In the genomic region with DNA sequence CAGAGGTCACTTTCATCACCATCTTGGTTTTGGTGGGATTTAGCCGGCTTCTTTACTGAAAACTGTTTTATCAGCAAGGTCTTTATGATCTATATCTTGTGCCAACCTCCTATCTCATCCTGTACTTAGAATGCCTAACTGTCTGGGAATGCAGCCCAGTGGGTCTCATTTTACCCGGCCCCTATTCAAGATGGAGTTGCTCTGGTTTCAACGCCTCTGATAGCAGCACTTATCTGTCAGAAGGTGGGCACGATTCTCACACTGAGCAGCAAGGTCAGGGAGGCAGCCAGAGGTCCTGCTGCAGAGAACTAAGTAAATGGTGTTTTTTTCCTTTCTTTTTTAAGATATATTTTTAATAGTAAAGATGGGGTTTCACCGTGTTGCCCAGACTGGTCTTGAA, we compare ENCODE assay signal across 1 cellular context.
TF ChIP-seq lines count a peak whose summit lies in the region.

No MANE protein-coding gene starts in this region.

TF ChIP-seq in K562, 482 proteins besides CTCF, POLR2A, EP300 and RAD21 (continues in another document):
- no peak for TF ChIP-seq XRCC4 (IDR thresholded peaks at IDR 0.05; ENCODE audit: extremely low read depth, insufficient read depth, insufficient read length)
- no peak for TF ChIP-seq XRCC3 (IDR thresholded peaks at IDR 0.05)
- no peak for TF ChIP-seq ZNF174 (CRISPR knock-in tag; IDR thresholded peaks at IDR 0.05)
- TF ChIP-seq ZNF644 (tag; IDR thresholded peaks at IDR 0.05; ENCODE audit: low read depth), result peak; percentile 82; the same call in 1 of the 2 replicates
- TF ChIP-seq HNRNPK (IDR thresholded peaks at IDR 0.05; ENCODE audit: low read depth, low read length, poor library complexity, severe bottlenecking), result no peak
- no peak for TF ChIP-seq ZNF224 (CRISPR knock-in tag; IDR thresholded peaks at IDR 0.05)
- TF ChIP-seq LCOR (CRISPR knock-in tag; IDR thresholded peaks at IDR 0.05), result no peak
- TF ChIP-seq, protein P1, sequence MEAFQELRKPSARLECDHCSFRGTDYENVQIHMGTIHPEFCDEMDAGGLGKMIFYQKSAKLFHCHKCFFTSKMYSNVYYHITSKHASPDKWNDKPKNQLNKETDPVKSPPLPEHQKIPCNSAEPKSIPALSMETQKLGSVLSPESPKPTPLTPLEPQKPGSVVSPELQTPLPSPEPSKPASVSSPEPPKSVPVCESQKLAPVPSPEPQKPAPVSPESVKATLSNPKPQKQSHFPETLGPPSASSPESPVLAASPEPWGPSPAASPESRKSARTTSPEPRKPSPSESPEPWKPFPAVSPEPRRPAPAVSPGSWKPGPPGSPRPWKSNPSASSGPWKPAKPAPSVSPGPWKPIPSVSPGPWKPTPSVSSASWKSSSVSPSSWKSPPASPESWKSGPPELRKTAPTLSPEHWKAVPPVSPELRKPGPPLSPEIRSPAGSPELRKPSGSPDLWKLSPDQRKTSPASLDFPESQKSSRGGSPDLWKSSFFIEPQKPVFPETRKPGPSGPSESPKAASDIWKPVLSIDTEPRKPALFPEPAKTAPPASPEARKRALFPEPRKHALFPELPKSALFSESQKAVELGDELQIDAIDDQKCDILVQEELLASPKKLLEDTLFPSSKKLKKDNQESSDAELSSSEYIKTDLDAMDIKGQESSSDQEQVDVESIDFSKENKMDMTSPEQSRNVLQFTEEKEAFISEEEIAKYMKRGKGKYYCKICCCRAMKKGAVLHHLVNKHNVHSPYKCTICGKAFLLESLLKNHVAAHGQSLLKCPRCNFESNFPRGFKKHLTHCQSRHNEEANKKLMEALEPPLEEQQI (IDR thresholded peaks at IDR 0.05), result no peak
- TF ChIP-seq, protein P2, sequence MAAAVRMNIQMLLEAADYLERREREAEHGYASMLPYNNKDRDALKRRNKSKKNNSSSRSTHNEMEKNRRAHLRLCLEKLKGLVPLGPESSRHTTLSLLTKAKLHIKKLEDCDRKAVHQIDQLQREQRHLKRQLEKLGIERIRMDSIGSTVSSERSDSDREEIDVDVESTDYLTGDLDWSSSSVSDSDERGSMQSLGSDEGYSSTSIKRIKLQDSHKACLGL (CRISPR knock-in tag; IDR thresholded peaks at IDR 0.05; ENCODE audit: borderline replicate concordance, poor library complexity, severe bottlenecking), result no peak
- TF ChIP-seq FOXJ3 (CRISPR knock-in tag; IDR thresholded peaks at IDR 0.05), result no peak
- TF ChIP-seq, protein P3, sequence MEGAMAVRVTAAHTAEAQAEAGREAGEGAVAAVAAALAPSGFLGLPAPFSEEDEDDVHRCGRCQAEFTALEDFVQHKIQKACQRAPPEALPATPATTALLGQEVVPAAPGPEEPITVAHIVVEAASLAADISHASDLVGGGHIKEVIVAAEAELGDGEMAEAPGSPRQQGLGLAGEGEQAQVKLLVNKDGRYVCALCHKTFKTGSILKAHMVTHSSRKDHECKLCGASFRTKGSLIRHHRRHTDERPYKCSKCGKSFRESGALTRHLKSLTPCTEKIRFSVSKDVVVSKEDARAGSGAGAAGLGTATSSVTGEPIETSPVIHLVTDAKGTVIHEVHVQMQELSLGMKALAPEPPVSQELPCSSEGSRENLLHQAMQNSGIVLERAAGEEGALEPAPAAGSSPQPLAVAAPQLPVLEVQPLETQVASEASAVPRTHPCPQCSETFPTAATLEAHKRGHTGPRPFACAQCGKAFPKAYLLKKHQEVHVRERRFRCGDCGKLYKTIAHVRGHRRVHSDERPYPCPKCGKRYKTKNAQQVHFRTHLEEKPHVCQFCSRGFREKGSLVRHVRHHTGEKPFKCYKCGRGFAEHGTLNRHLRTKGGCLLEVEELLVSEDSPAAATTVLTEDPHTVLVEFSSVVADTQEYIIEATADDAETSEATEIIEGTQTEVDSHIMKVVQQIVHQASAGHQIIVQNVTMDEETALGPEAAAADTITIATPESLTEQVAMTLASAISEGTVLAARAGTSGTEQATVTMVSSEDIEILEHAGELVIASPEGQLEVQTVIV (CRISPR knock-in tag; IDR thresholded peaks at IDR 0.05; ENCODE audit: borderline replicate concordance), result no peak
- TF ChIP-seq, protein P4, sequence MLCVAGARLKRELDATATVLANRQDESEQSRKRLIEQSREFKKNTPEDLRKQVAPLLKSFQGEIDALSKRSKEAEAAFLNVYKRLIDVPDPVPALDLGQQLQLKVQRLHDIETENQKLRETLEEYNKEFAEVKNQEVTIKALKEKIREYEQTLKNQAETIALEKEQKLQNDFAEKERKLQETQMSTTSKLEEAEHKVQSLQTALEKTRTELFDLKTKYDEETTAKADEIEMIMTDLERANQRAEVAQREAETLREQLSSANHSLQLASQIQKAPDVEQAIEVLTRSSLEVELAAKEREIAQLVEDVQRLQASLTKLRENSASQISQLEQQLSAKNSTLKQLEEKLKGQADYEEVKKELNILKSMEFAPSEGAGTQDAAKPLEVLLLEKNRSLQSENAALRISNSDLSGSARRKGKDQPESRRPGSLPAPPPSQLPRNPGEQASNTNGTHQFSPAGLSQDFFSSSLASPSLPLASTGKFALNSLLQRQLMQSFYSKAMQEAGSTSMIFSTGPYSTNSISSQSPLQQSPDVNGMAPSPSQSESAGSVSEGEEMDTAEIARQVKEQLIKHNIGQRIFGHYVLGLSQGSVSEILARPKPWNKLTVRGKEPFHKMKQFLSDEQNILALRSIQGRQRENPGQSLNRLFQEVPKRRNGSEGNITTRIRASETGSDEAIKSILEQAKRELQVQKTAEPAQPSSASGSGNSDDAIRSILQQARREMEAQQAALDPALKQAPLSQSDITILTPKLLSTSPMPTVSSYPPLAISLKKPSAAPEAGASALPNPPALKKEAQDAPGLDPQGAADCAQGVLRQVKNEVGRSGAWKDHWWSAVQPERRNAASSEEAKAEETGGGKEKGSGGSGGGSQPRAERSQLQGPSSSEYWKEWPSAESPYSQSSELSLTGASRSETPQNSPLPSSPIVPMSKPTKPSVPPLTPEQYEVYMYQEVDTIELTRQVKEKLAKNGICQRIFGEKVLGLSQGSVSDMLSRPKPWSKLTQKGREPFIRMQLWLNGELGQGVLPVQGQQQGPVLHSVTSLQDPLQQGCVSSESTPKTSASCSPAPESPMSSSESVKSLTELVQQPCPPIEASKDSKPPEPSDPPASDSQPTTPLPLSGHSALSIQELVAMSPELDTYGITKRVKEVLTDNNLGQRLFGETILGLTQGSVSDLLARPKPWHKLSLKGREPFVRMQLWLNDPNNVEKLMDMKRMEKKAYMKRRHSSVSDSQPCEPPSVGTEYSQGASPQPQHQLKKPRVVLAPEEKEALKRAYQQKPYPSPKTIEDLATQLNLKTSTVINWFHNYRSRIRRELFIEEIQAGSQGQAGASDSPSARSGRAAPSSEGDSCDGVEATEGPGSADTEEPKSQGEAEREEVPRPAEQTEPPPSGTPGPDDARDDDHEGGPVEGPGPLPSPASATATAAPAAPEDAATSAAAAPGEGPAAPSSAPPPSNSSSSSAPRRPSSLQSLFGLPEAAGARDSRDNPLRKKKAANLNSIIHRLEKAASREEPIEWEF (CRISPR knock-in tag; IDR thresholded peaks at IDR 0.05), result peak; percentile 63; the same call in 1 of the 2 replicates
- TF ChIP-seq ETV6 (IDR thresholded peaks at IDR 0.05; ENCODE audit: borderline replicate concordance in 1 of 2, low read depth in 2 of 2, low read length in 1 of 2), result no peak
- no peak for TF ChIP-seq ETV6 (CRISPR knock-in tag; IDR thresholded peaks at IDR 0.05; ENCODE audit: borderline replicate concordance)
- TF ChIP-seq EHMT2 (IDR thresholded peaks at IDR 0.05), result no peak
- no peak for TF ChIP-seq PHF20 (IDR thresholded peaks at IDR 0.05; ENCODE audit: partially characterized antibody)
- no peak for TF ChIP-seq NR2F6 (CRISPR knock-in tag; IDR thresholded peaks at IDR 0.05)
- TF ChIP-seq BRD4 (IDR thresholded peaks at IDR 0.05), result no peak
- TF ChIP-seq, protein P5, sequence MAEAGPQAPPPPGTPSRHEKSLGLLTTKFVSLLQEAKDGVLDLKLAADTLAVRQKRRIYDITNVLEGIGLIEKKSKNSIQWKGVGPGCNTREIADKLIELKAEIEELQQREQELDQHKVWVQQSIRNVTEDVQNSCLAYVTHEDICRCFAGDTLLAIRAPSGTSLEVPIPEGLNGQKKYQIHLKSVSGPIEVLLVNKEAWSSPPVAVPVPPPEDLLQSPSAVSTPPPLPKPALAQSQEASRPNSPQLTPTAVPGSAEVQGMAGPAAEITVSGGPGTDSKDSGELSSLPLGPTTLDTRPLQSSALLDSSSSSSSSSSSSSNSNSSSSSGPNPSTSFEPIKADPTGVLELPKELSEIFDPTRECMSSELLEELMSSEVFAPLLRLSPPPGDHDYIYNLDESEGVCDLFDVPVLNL (CRISPR knock-in tag; IDR thresholded peaks at IDR 0.05; ENCODE audit: low read depth), result no peak
- no peak for TF ChIP-seq NR3C1 (CRISPR knock-in tag; IDR thresholded peaks at IDR 0.05)
- TF ChIP-seq, protein P6, sequence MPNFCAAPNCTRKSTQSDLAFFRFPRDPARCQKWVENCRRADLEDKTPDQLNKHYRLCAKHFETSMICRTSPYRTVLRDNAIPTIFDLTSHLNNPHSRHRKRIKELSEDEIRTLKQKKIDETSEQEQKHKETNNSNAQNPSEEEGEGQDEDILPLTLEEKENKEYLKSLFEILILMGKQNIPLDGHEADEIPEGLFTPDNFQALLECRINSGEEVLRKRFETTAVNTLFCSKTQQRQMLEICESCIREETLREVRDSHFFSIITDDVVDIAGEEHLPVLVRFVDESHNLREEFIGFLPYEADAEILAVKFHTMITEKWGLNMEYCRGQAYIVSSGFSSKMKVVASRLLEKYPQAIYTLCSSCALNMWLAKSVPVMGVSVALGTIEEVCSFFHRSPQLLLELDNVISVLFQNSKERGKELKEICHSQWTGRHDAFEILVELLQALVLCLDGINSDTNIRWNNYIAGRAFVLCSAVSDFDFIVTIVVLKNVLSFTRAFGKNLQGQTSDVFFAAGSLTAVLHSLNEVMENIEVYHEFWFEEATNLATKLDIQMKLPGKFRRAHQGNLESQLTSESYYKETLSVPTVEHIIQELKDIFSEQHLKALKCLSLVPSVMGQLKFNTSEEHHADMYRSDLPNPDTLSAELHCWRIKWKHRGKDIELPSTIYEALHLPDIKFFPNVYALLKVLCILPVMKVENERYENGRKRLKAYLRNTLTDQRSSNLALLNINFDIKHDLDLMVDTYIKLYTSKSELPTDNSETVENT (CRISPR knock-in tag; IDR thresholded peaks at IDR 0.05), result no peak
- no peak for TF ChIP-seq PTBP1 (IDR thresholded peaks at IDR 0.05; ENCODE audit: low read depth, low read length)
- TF ChIP-seq ARHGAP35 (IDR thresholded peaks at IDR 0.05; ENCODE audit: partially characterized antibody), result no peak
- TF ChIP-seq HDAC6 (IDR thresholded peaks at IDR 0.05; ENCODE audit: low read depth, low read length), result no peak
- peak; percentile 81 for TF ChIP-seq ZNF311 (CRISPR knock-in tag; IDR thresholded peaks at IDR 0.05)
- peak; percentile 63; the same call in 1 of the 2 replicates for TF ChIP-seq ZNF212 (CRISPR knock-in tag; IDR thresholded peaks at IDR 0.05)
- TF ChIP-seq FOXM1 (IDR thresholded peaks at IDR 0.05; ENCODE audit: low read depth), result no peak
- no peak for TF ChIP-seq FOXM1 (CRISPR knock-in tag; IDR thresholded peaks at IDR 0.05; ENCODE audit: low read depth)
- TF ChIP-seq ESRRA (IDR thresholded peaks at IDR 0.05; ENCODE audit: borderline replicate concordance, low read depth), result no peak
- TF ChIP-seq NBN (IDR thresholded peaks at IDR 0.05; ENCODE audit: low read depth), result no peak
- TF ChIP-seq, protein P7, sequence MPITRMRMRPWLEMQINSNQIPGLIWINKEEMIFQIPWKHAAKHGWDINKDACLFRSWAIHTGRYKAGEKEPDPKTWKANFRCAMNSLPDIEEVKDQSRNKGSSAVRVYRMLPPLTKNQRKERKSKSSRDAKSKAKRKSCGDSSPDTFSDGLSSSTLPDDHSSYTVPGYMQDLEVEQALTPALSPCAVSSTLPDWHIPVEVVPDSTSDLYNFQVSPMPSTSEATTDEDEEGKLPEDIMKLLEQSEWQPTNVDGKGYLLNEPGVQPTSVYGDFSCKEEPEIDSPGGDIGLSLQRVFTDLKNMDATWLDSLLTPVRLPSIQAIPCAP (CRISPR knock-in tag; IDR thresholded peaks at IDR 0.05; ENCODE audit: borderline replicate concordance), result no peak
- TF ChIP-seq ZNF431 (CRISPR knock-in tag; IDR thresholded peaks at IDR 0.05), result no peak
- no peak for TF ChIP-seq MAFG (tag; conservative IDR thresholded peaks at IDR 0.05)
- peak; percentile 87 for TF ChIP-seq GTF2A2 (tag; IDR thresholded peaks at IDR 0.05)
- no peak for TF ChIP-seq ZNF253 (CRISPR knock-in tag; conservative IDR thresholded peaks at IDR 0.05)
- no peak for TF ChIP-seq RAD51 (IDR thresholded peaks at IDR 0.05; ENCODE audit: borderline replicate concordance, low read depth)
- no peak for TF ChIP-seq ZNF830 (CRISPR knock-in tag; IDR thresholded peaks at IDR 0.05)
- TF ChIP-seq TAF9B (IDR thresholded peaks at IDR 0.05; ENCODE audit: partially characterized antibody), result no peak
- no peak for TF ChIP-seq ZFP36 (IDR thresholded peaks at IDR 0.05; ENCODE audit: low read depth, low read length, partially characterized antibody)
- TF ChIP-seq ZNF79 (CRISPR knock-in tag; IDR thresholded peaks at IDR 0.05; ENCODE audit: low read depth), result peak; percentile 62; the same call in 1 of the 2 replicates
- no peak for TF ChIP-seq NFIX (CRISPR knock-in tag; IDR thresholded peaks at IDR 0.05; ENCODE audit: low read depth)
- TF ChIP-seq MTA2 (IDR thresholded peaks at IDR 0.05; ENCODE audit: low read depth), result no peak
- no peak for TF ChIP-seq MCM7 (IDR thresholded peaks at IDR 0.05)
- TF ChIP-seq ZNF121 (CRISPR knock-in tag; conservative IDR thresholded peaks at IDR 0.05), result no peak
- TF ChIP-seq, protein P8, sequence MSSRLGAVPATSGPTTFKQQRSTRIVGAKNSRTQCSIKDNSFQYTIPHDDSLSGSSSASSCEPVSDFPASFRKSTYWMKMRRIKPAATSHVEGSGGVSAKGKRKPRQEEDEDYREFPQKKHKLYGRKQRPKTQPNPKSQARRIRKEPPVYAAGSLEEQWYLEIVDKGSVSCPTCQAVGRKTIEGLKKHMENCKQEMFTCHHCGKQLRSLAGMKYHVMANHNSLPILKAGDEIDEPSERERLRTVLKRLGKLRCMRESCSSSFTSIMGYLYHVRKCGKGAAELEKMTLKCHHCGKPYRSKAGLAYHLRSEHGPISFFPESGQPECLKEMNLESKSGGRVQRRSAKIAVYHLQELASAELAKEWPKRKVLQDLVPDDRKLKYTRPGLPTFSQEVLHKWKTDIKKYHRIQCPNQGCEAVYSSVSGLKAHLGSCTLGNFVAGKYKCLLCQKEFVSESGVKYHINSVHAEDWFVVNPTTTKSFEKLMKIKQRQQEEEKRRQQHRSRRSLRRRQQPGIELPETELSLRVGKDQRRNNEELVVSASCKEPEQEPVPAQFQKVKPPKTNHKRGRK (tag; IDR thresholded peaks at IDR 0.05), result no peak
- TF ChIP-seq HEY1 (CRISPR knock-in tag; IDR thresholded peaks at IDR 0.05; ENCODE audit: borderline replicate concordance), result no peak
- TF ChIP-seq TSC22D4 (tag; IDR thresholded peaks at IDR 0.05), result no peak
- no peak for TF ChIP-seq ZNF436 (CRISPR knock-in tag; IDR thresholded peaks at IDR 0.05)
- TF ChIP-seq ZNF165 (CRISPR knock-in tag; IDR thresholded peaks at IDR 0.05; ENCODE audit: borderline replicate concordance), result peak; percentile 32; the same call in 1 of the 2 replicates
